ENCODE assay signal across 21 cellular contexts in the genomic region with DNA sequence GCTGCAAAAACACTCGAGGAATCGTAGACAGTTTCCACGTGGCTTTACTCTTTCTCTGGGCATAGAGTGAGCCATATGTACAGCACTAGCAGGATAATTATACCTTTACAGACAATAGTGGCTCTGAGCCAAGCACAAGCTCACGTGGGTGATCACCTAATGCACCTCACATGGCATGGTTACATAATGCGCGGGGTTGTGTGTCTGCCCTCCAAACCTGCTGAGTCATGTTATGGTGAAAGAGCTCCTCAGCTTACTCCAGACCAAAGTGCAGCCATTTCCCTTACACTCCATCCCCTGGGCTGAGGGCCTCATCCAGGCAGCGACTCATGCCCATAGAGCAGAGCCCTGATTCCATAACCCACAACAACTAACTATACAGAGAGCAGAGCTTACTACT.
DNase-seq lines count a peak whose midpoint lies in the region; FAIRE-seq and TF ChIP-seq lines count a peak whose summit lies in the region.
"Had no signal": no experiment of that assay in that cellular context is flagged by ENCODE, and none has a peak within 500 bp of the region (broad histone marks: within the 10 kb centered on the region; RNA-seq: fewer than 3 reads in every experiment).

No MANE protein-coding gene starts in this region.

- H3K9ac ChIP-seq in astrocyte (ENCODE audit: low read length) (no peak overlapping the region), liver (ENCODE audit: low read depth in 1 of 2, low read length in 2 of 2) (no peak overlapping the region)

- peak overlapping the region; percentile 41 for H2AFZ ChIP-seq in astrocyte (ENCODE audit: low read depth, low read length)

- H3K79me2 ChIP-seq in astrocyte (ENCODE audit: insufficient read depth, low read length) = no peaks in the 10 kb centered on the region

- TF ChIP-seq RAD21 in liver (IDR thresholded peaks at IDR 0.05) = no peak

- 68% methylated on average over 7 of the region's 7 CpGs for WGBS in liver
- 74 to 85% methylated on average over 7 of the region's 7 CpGs for WGBS in lower leg skin, 2 donors

- DNase-seq in COLO668 (lab: John Stamatoyannopoulos, UW; ENCODE audit: unreplicated experiment) = peak; percentile 1
- DNase-seq in HL-60 (ENCODE audit: low read depth in 1 of 2, low spot score in 1 of 2) = peak; percentile 11 to 50
- DNase-seq in astrocyte (ENCODE audit: low read depth) = peak; percentile 8
- no peak for DNase-seq in NCI-H1105 (lab: John Stamatoyannopoulos, UW)
- no peak for DNase-seq in head of caudate nucleus
- no peak for DNase-seq in NK-92 treated with Interleukin-12 subunit alpha and Interleukin-12 subunit beta, amount 100 ng/mL, for 24 hours (lab: John Stamatoyannopoulos, UW)
- DNase-seq in lower leg skin (ENCODE audit: low spot score in 2 of 2) = no peak
- DNase-seq: activated CD4-positive, alpha-beta T cell treated with anti-CD3 and anti-CD28 coated beads, Interleukin-2, amount 50 U/mL, for 48 hours; activated naive CD8-positive, alpha-beta T cell treated with anti-CD3 and anti-CD28 coated beads, Interleukin-2, amount 10 ng/mL, durations not matched to agents 7 days and 5 days; activated T-cell treated with anti-CD3 and anti-CD28 coated beads, Interleukin-2, amount 50 U/mL, for 4 hours; AML-193; caudate nucleus; effector memory CD4-positive, alpha-beta T cell; foreskin melanocyte; psoas muscle; stimulated activated CD4-positive, alpha-beta T cell treated with anti-CD3 and anti-CD28 coated beads, Interleukin-15, amount 100 ng/mL, for 24 hours had no signal

- no peak overlapping the region for H3K4me3 Mint-ChIP-seq in astrocyte (ENCODE audit: unreplicated experiment)
- H3K4me3 Mint-ChIP-seq: activated naive CD8-positive, alpha-beta T cell treated with anti-CD3 and anti-CD28 coated beads, Interleukin-2, amount 10 ng/mL, durations not matched to agents 7 days and 5 days; activated T-cell treated with anti-CD3 and anti-CD28 coated beads, Interleukin-2, amount 50 U/mL, for 4 hours; nephron had no signal

- no peaks in the 10 kb centered on the region for H3K36me3 Mint-ChIP-seq in astrocyte (ENCODE audit: low read depth, unreplicated experiment)
- H3K36me3 Mint-ChIP-seq: activated naive CD8-positive, alpha-beta T cell treated with anti-CD3 and anti-CD28 coated beads, Interleukin-2, amount 10 ng/mL, durations not matched to agents 7 days and 5 days had no signal

- H3K4me2 ChIP-seq in astrocyte (ENCODE audit: low read length) = no peak overlapping the region

- intact Hi-C loops in head of caudate nucleus (cut with DNase I) = no loop called here
- intact Hi-C loops in lower leg skin (cut with DNase I; ENCODE audit: low total_unique reads) = no loop called here

- H3K27me3 ChIP-seq in HL-60 (ENCODE audit: insufficient read depth, poor library complexity, severe bottlenecking) (no peaks in the 10 kb centered on the region), astrocyte (ENCODE audit: insufficient read depth, low read length) (no peaks in the 10 kb centered on the region), liver (ENCODE audit: control insufficient read depth in 4 of 4, insufficient read depth in 4 of 4, low read length in 3 of 4) (no peaks in the 10 kb centered on the region)
- H3K27me3 ChIP-seq: SJSA1 had no signal

- H3K4me3 ChIP-seq in HL-60 (replicated peaks; ENCODE audit: insufficient read depth, low read length) (no peak overlapping the region), astrocyte (ENCODE audit: insufficient read depth, low read depth, low read length) (no peak overlapping the region), liver (ENCODE audit: low read depth in 1 of 3, low read length in 3 of 3) (no peak overlapping the region), lower leg skin (ENCODE audit: low read depth, poor library complexity, severe bottlenecking) (no peak overlapping the region)
- H3K4me3 ChIP-seq: psoas muscle, SJSA1 had no signal

- H3K4me1 ChIP-seq in astrocyte (ENCODE audit: insufficient read depth, low read length) (no peaks in the 10 kb centered on the region), liver (ENCODE audit: control insufficient read depth in 4 of 4, insufficient read depth in 4 of 4, low read length in 3 of 4) (no peaks in the 10 kb centered on the region)
- H3K4me1 ChIP-seq: psoas muscle, SJSA1 had no signal

- no peaks in the 10 kb centered on the region for H4K20me1 ChIP-seq in astrocyte (ENCODE audit: insufficient read depth, low read length)

- no peak for FAIRE-seq in astrocyte (lab: Jason Lieb, UNC)
- FAIRE-seq: GM18507, TTC549 had no signal

- H3K27ac ChIP-seq in HL-60 (replicated peaks) (no peak overlapping the region), astrocyte (ENCODE audit: low read depth, low read length) (no peak overlapping the region), liver (ENCODE audit: low read depth in 1 of 2, low read length in 2 of 2) (no peak overlapping the region)
- H3K27ac ChIP-seq: psoas muscle, SJSA1 had no signal

- peaks cover 3% of the 10 kb centered on the region for H3K9me3 Mint-ChIP-seq in astrocyte (ENCODE audit: unreplicated experiment)
- H3K9me3 Mint-ChIP-seq: activated T-cell treated with anti-CD3 and anti-CD28 coated beads, Interleukin-2, amount 50 U/mL, for 4 hours had no signal

- H3K36me3 ChIP-seq in astrocyte (ENCODE audit: insufficient read depth, low read length) = no peaks in the 10 kb centered on the region
- no peaks in the 10 kb centered on the region for H3K36me3 ChIP-seq in liver (ENCODE audit: control insufficient read depth in 4 of 4, insufficient read depth in 3 of 4, low read depth in 1 of 4, low read length in 3 of 4)
- H3K36me3 ChIP-seq: SJSA1 had no signal

- H3K9me3 ChIP-seq in astrocyte (ENCODE audit: insufficient read depth, low read depth, low read length) (no peaks in the 10 kb centered on the region), liver (ENCODE audit: control insufficient read depth in 4 of 4, low read length in 3 of 4) (peaks cover 0 to 8% (median under 1%) of the 10 kb centered on the region in 4 donors)
- H3K9me3 ChIP-seq: psoas muscle, SJSA1 had no signal

- H3K27ac Mint-ChIP-seq in astrocyte (ENCODE audit: unreplicated experiment) = no peak overlapping the region
- H3K27ac Mint-ChIP-seq: activated naive CD8-positive, alpha-beta T cell treated with anti-CD3 and anti-CD28 coated beads, Interleukin-2, amount 10 ng/mL, durations not matched to agents 7 days and 5 days; nephron had no signal

- H3K27me3 Mint-ChIP-seq in astrocyte (ENCODE audit: low read depth, unreplicated experiment) = no peaks in the 10 kb centered on the region
- H3K27me3 Mint-ChIP-seq: activated naive CD8-positive, alpha-beta T cell treated with anti-CD3 and anti-CD28 coated beads, Interleukin-2, amount 10 ng/mL, durations not matched to agents 7 days and 5 days had no signal

- peaks cover 5% of the 10 kb centered on the region for H3K4me1 Mint-ChIP-seq in astrocyte (ENCODE audit: low read depth, unreplicated experiment)
- H3K4me1 Mint-ChIP-seq: activated naive CD8-positive, alpha-beta T cell treated with anti-CD3 and anti-CD28 coated beads, Interleukin-2, amount 10 ng/mL, durations not matched to agents 7 days and 5 days; nephron had no signal

- TF ChIP-seq POLR2A in lower leg skin (IDR thresholded peaks at IDR 0.05) = no peak

- TF ChIP-seq CTCF in HL-60 (IDR thresholded peaks at IDR 0.05; ENCODE audit: insufficient read depth, low read length) = no peak
- TF ChIP-seq CTCF in astrocyte (IDR thresholded peaks at IDR 0.05; ENCODE audit: insufficient read depth, low read depth, low read length) = no peak
- no peak for TF ChIP-seq CTCF in liver (IDR thresholded peaks at IDR 0.05; ENCODE audit: low read depth, low read length, missing input control)
- TF ChIP-seq CTCF in lower leg skin (IDR thresholded peaks at IDR 0.05) = no peak

TF ChIP-seq in liver, 16 proteins besides CTCF, POLR2A, EP300 and RAD21:
- TF ChIP-seq, protein P1, sequence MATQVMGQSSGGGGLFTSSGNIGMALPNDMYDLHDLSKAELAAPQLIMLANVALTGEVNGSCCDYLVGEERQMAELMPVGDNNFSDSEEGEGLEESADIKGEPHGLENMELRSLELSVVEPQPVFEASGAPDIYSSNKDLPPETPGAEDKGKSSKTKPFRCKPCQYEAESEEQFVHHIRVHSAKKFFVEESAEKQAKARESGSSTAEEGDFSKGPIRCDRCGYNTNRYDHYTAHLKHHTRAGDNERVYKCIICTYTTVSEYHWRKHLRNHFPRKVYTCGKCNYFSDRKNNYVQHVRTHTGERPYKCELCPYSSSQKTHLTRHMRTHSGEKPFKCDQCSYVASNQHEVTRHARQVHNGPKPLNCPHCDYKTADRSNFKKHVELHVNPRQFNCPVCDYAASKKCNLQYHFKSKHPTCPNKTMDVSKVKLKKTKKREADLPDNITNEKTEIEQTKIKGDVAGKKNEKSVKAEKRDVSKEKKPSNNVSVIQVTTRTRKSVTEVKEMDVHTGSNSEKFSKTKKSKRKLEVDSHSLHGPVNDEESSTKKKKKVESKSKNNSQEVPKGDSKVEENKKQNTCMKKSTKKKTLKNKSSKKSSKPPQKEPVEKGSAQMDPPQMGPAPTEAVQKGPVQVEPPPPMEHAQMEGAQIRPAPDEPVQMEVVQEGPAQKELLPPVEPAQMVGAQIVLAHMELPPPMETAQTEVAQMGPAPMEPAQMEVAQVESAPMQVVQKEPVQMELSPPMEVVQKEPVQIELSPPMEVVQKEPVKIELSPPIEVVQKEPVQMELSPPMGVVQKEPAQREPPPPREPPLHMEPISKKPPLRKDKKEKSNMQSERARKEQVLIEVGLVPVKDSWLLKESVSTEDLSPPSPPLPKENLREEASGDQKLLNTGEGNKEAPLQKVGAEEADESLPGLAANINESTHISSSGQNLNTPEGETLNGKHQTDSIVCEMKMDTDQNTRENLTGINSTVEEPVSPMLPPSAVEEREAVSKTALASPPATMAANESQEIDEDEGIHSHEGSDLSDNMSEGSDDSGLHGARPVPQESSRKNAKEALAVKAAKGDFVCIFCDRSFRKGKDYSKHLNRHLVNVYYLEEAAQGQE (IDR thresholded peaks at IDR 0.05) = no peak
- TF ChIP-seq HNF4A (conservative IDR thresholded peaks at IDR 0.05) = peak; percentile 11 to 56
TF ChIP-seq in liver: peak in this region for 1.

Comparison
In these comparisons a context has a peak if more than half of its experiments do, and no peak if none do; other contexts are left out.
1. DNase-seq: peak in COLO668 (single experiment), HL-60 (2 of 2) and astrocyte (single experiment); none in NCI-H1105 (single experiment), head of caudate nucleus (0 of 42), NK-92 treated with Interleukin-12 subunit alpha and Interleukin-12 subunit beta, amount 100 ng/mL, for 24 hours (single experiment) and lower leg skin (0 of 2).